In genomic region chr21:29155118-29155932, GRCh38 we compare ENCODE assay signal across 1 cellular context.
TF ChIP-seq lines count a peak whose summit lies in the region.

No MANE protein-coding gene starts in this region.

TF ChIP-seq in HEK293, 187 proteins besides CTCF, POLR2A, EP300 and RAD21 (continued from another document):
- TF ChIP-seq WT1 (tag by site-specific recombination; IDR thresholded peaks at IDR 0.05) (0 out of 2 replicates have a peak, but pooled peaks have one; percentile 49), GLIS1 (tag by site-specific recombination; IDR thresholded peaks at IDR 0.05) (peak; percentile 59; the same call in 1 of the 2 replicates), ZNF169 (tag by site-specific recombination; IDR thresholded peaks at IDR 0.05) (no peak), ZNF404 (tag by site-specific recombination; IDR thresholded peaks at IDR 0.05) (no peak), ZNF768 (tag by site-specific recombination; IDR thresholded peaks at IDR 0.05) (no peak), ZBTB10 (tag by site-specific recombination; IDR thresholded peaks at IDR 0.05) (0 out of 2 replicates have a peak, but pooled peaks have one; percentile 40), ZNF600 (tag by site-specific recombination; IDR thresholded peaks at IDR 0.05) (peak; percentile 99), ZBTB26 (tag by site-specific recombination; optimal IDR thresholded peaks at IDR 0.05) (no peak), ZSCAN4 (tag by site-specific recombination; IDR thresholded peaks at IDR 0.05) (no peak), PRDM10 (tag by site-specific recombination; IDR thresholded peaks at IDR 0.05) (peak; percentile 93), ZNF239 (tag by site-specific recombination; IDR thresholded peaks at IDR 0.05) (no peak), ZBTB11 (tag by site-specific recombination; conservative IDR thresholded peaks at IDR 0.05; ENCODE audit: low read depth) (peak; percentile 41; the same call in 1 of the 2 replicates), ZNF398 (tag by site-specific recombination; IDR thresholded peaks at IDR 0.05) (0 out of 2 replicates have a peak, but pooled peaks have one; percentile 36), ZNF610 (tag by site-specific recombination; IDR thresholded peaks at IDR 0.05; ENCODE audit: borderline replicate concordance) (peak; percentile 46; the same call in 1 of the 2 replicates), ZXDB (tag by site-specific recombination; IDR thresholded peaks at IDR 0.05) (peak; percentile 46; the same call in 1 of the 2 replicates), ZBTB21 (tag by site-specific recombination; IDR thresholded peaks at IDR 0.05) (peak; percentile 75), KLF8 (tag by site-specific recombination; IDR thresholded peaks at IDR 0.05) (0 out of 2 replicates have a peak, but pooled peaks have one; percentile 24), ZNF555 (tag by site-specific recombination; conservative IDR thresholded peaks at IDR 0.05) (no peak), ZNF624 (tag by site-specific recombination; IDR thresholded peaks at IDR 0.05) (no peak), ZBTB49 (tag by site-specific recombination; IDR thresholded peaks at IDR 0.05; ENCODE audit: low read depth) (no peak), ZNF692 (tag by site-specific recombination; IDR thresholded peaks at IDR 0.05) (peak; percentile 82), ZNF362 (tag by site-specific recombination; IDR thresholded peaks at IDR 0.05) (no peak), EGR2 (tag by site-specific recombination; IDR thresholded peaks at IDR 0.05; ENCODE audit: low read depth) (0 out of 2 replicates have a peak, but pooled peaks have one; percentile 22), OSR2 (tag by site-specific recombination; IDR thresholded peaks at IDR 0.05) (peak; percentile 44), SP2 (tag by site-specific recombination; IDR thresholded peaks at IDR 0.05) (no peak), ZNF335 (tag by site-specific recombination; conservative IDR thresholded peaks at IDR 0.05) (peak; percentile 98), ZNF341 (tag by site-specific recombination; IDR thresholded peaks at IDR 0.05; ENCODE audit: low read depth) (peak; percentile 98)
TF ChIP-seq in HEK293: peak in this region for 38.
